ENCODE assay signal across 32 cellular contexts in genomic region chr5:153525536-153525935, GRCh38. TPM values are rescaled to one million over a fixed set of nuclear protein-coding genes. Genes with fewer than 3 reads are reported as not detected.
"Had no signal": no experiment of that assay in that cellular context is flagged by ENCODE, and none has a peak within 500 bp of the region (broad histone marks: within the 10 kb centered on the region; RNA-seq: fewer than 3 reads in every experiment).

No MANE protein-coding gene starts in this region.

- H3K4me1 ChIP-seq: body of pancreas, colonic mucosa had no signal

- H3K27me3 ChIP-seq: body of pancreas, cardiac muscle cell, colonic mucosa, heart left ventricle had no signal

- ATAC-seq: activated CD4-positive, CD25-positive, alpha-beta regulatory T cell treated with anti-CD3 and anti-CD28 coated beads, Interleukin-2, amount 50 U/mL, for 24 hours; activated CD8-positive, alpha-beta T cell treated with anti-CD3 and anti-CD28 coated beads for 36 hours; activated T-cell treated with anti-CD3 and anti-CD28 coated beads, Interleukin-2, amount 50 U/mL, for 4 hours; activated T-helper 17 cell treated with anti-CD3 and anti-CD28 coated beads, Interleukin-2, amount 50 U/mL, for 72 hours; body of pancreas; esophagus mucosa; heart left ventricle; T-helper 17 cell had no signal

- H3K9me3 ChIP-seq: body of pancreas, colonic mucosa, heart left ventricle had no signal

- DNase-seq: activated B cell treated with CpG ODN at 0.5 μM for 24 hours; activated CD4-positive, alpha-beta T cell treated with anti-CD3 and anti-CD28 coated beads for 48 hours; activated CD4-positive, alpha-beta T cell treated with anti-CD3 and anti-CD28 coated beads, Interleukin-2, amount 50 U/mL, for 1 hour; activated CD4-positive, alpha-beta T cell treated with anti-CD3 and anti-CD28 coated beads, Interleukin-2, amount 50 U/mL, for 48 hours; activated CD8-positive, alpha-beta memory T cell treated with anti-CD3 and anti-CD28 coated beads for 24 hours; activated CD8-positive, alpha-beta T cell treated with anti-CD3 and anti-CD28 coated beads for 36 hours; activated effector memory CD4-positive, alpha-beta T cell treated with Interleukin-2 at 50 U/mL for 16 hours; activated gamma-delta T cell treated with Interleukin-2 at 50 U/mL for 16 hours; activated naive CD4-positive, alpha-beta T cell treated with anti-CD3 and anti-CD28 coated beads, Interleukin-2, amount 50 U/mL, for 16 hours; activated naive CD4-positive, alpha-beta T cell treated with Interleukin-2 at 50 U/mL for 16 hours; activated T-cell treated with anti-CD3 and anti-CD28 coated beads, Interleukin-2, amount 50 U/mL, for 4 hours; amygdala; aorta; body of pancreas; central memory CD4-positive, alpha-beta T cell; cerebellar nuclear complex; colonic mucosa; effector memory CD4-positive, alpha-beta T cell; endodermal cell; foreskin fibroblast; glutamatergic neuron; heart left ventricle; T-helper 1 cell; T-helper 17 cell; T1000; WERI-Rb-1 had no signal

- H3K4me3 ChIP-seq: body of pancreas, cardiac muscle cell, colonic mucosa, heart left ventricle had no signal

- H3K27ac ChIP-seq: body of pancreas, cardiac muscle cell, colonic mucosa, heart left ventricle, WERI-Rb-1 had no signal

- H3K36me3 ChIP-seq: cardiac muscle cell, colonic mucosa, heart left ventricle, WERI-Rb-1 had no signal

RNA-seq across cellular contexts. Expression of gene GRIA1, which starts 35.1 kb away (rescaled TPM):
- total RNA-seq: activated B cell treated with CpG ODN at 0.5 μM for 24 hours; activated CD8-positive, alpha-beta T cell treated with anti-CD3 and anti-CD28 coated beads for 36 hours; activated T-cell treated with anti-CD3 and anti-CD28 coated beads, Interleukin-2, amount 50 U/mL, for 4 hours; activated T-helper 17 cell treated with anti-CD3 and anti-CD28 coated beads, Interleukin-2, amount 50 U/mL, for 72 hours; dermis microvascular lymphatic vessel endothelial cell; epithelial cell of proximal tubule; esophagus mucosa; T-helper 17 cell had no signal
